19 cellular contexts compared by ENCODE assay signal in genomic region chr9:89588271-89588879, GRCh38. TPM values are rescaled to one million over a fixed set of nuclear protein-coding genes. Genes with fewer than 3 reads are reported as not detected.
"Had no signal": no experiment of that assay in that cellular context is flagged by ENCODE, and none has a peak within 500 bp of the region (broad histone marks: within the 10 kb centered on the region; RNA-seq: fewer than 3 reads in every experiment).

No MANE protein-coding gene starts in this region.

- H3K4me3 Mint-ChIP-seq: naive thymus-derived CD8-positive, alpha-beta T cell; neural crest cell had no signal

- H3K36me3 ChIP-seq: gastroesophageal sphincter, left ventricle myocardium inferior, ovary, stomach, thoracic aorta, transverse colon had no signal

- ATAC-seq: esophagus mucosa; gastroesophageal sphincter; left cardiac atrium; naive thymus-derived CD8-positive, alpha-beta T cell; right cardiac atrium had no signal

- H3K27ac Mint-ChIP-seq: naive thymus-derived CD8-positive, alpha-beta T cell had no signal

- H3K4me3 ChIP-seq: gastroesophageal sphincter, left ventricle myocardium inferior, ovary, stomach, thoracic aorta, transverse colon had no signal

- DNase-seq: effector memory CD4-positive, alpha-beta T cell; glutamatergic neuron; left cardiac atrium; left ventricle myocardium inferior; mesendoderm; ovary; right cardiac atrium; small intestine; stimulated activated CD4-positive, alpha-beta T cell treated with anti-CD3 and anti-CD28 coated beads, Interleukin-12 subunit alpha, Interleukin-12 subunit beta, amount 100 ng/mL, for 4 hours; stimulated activated naive CD4-positive, alpha-beta T cell; stomach; substantia nigra; transverse colon had no signal

- H3K27me3 ChIP-seq: gastroesophageal sphincter, ovary, stomach had no signal

- H3K4me1 Mint-ChIP-seq: naive thymus-derived CD8-positive, alpha-beta T cell had no signal

RNA-seq across cellular contexts. Expression of gene GADD45G, which starts 16.4 kb away (rescaled TPM):
- total RNA-seq: lung microvascular endothelial cell had no signal
